ENCODE assay signal across 8 cellular contexts in genomic region chr15:78077860-78078187, GRCh38. TPM values are rescaled to one million over a fixed set of nuclear protein-coding genes. Genes with fewer than 3 reads are reported as not detected.
DNase-seq lines count a peak whose midpoint lies in the region; ATAC-seq and TF ChIP-seq lines count a peak whose summit lies in the region.

No MANE protein-coding gene starts in this region.

- H3K36me3 Mint-ChIP-seq in endodermal cell (ENCODE audit: low read depth): no peaks in the 10 kb centered on the region
- H3K36me3 Mint-ChIP-seq in osteocyte (ENCODE audit: unreplicated experiment): peaks cover 2% of the 10 kb centered on the region

- H3K36me3 ChIP-seq in endodermal cell (ENCODE audit: control insufficient read depth, insufficient read depth, low read length): no peaks in the 10 kb centered on the region

- H3K4me3 ChIP-seq in endodermal cell (ENCODE audit: low read length): peak overlapping the region; percentile 65

- no peaks in the 10 kb centered on the region for H3K4me1 ChIP-seq in endodermal cell (ENCODE audit: control insufficient read depth, insufficient read depth, low read length)

- peaks cover 8% of the 10 kb centered on the region for H3K4me1 Mint-ChIP-seq in endodermal cell
- peaks cover 43% of the 10 kb centered on the region for H3K4me1 Mint-ChIP-seq in osteocyte (ENCODE audit: unreplicated experiment)

- H3K27ac ChIP-seq in endodermal cell (ENCODE audit: low read depth, low read length): no peak overlapping the region

- no peak overlapping the region for H3K27ac Mint-ChIP-seq in endodermal cell
- peak overlapping the region; percentile 50 for H3K27ac Mint-ChIP-seq in osteocyte (ENCODE audit: unreplicated experiment)

- H3K9me3 Mint-ChIP-seq in endodermal cell (no peaks in the 10 kb centered on the region), osteocyte (ENCODE audit: unreplicated experiment) (no peaks in the 10 kb centered on the region)

- peak; percentile 9 for ATAC-seq in GM19035 (IDR thresholded peaks at IDR 0.05; ENCODE audit: unreplicated experiment)
- no peak for ATAC-seq in HG03571 (IDR thresholded peaks at IDR 0.05; ENCODE audit: unreplicated experiment)
- no peak for ATAC-seq in GM21423 (IDR thresholded peaks at IDR 0.05; ENCODE audit: unreplicated experiment)
- no peak for ATAC-seq in GM18519 (IDR thresholded peaks at IDR 0.05; ENCODE audit: low FRiP score, unreplicated experiment)

- H3K9ac ChIP-seq in endodermal cell (ENCODE audit: extremely low read depth, low read length, poor library complexity, severe bottlenecking): no peak overlapping the region

- TF ChIP-seq CTCF in endodermal cell (conservative IDR thresholded peaks at IDR 0.05) (no peak), osteocyte (IDR thresholded peaks at IDR 0.05) (no peak)

- WGBS in endodermal cell (ENCODE audit: insufficient coverage in 1 of 2, insufficient read length in 1 of 2), 2 experiments: 39 to 41% methylated on average over 2 to 6 of the region's 6 CpGs

- H3K4me3 Mint-ChIP-seq in endodermal cell (peak overlapping the region; percentile 80), osteocyte (ENCODE audit: unreplicated experiment) (peak overlapping the region; percentile 76)

- no peaks in the 10 kb centered on the region for H3K27me3 Mint-ChIP-seq in endodermal cell (ENCODE audit: insufficient read depth)
- no peaks in the 10 kb centered on the region for H3K27me3 Mint-ChIP-seq in osteocyte (ENCODE audit: unreplicated experiment)

- DNase-seq in NCI-H748 treated with DMSO at 0.1 percent for 48 hours (lab: John Stamatoyannopoulos, UW) (peak; percentile 9), endodermal cell (no peak), osteocyte (ENCODE audit: extremely low spot score, unreplicated experiment) (no peak), cerebellum (ENCODE audit: low spot score) (no peak)

- no peaks in the 10 kb centered on the region for H3K9me3 ChIP-seq in endodermal cell (ENCODE audit: control insufficient read depth, low read length)

- peaks cover 4% of the 10 kb centered on the region for H3K27me3 ChIP-seq in endodermal cell (ENCODE audit: control insufficient read depth, insufficient read depth, low read length, poor library complexity, severe bottlenecking)

RNA-seq across cellular contexts. Expression of gene TBC1D2B, which starts 0.3 kb away (rescaled TPM):
- total RNA-seq in endodermal cell (10 to 100 TPM; 13.8 to 23.8 TPM), osteocyte (65.5 and 69.3 TPM in 2 replicates), cerebellum (18.3 TPM)
- 10.7 TPM for polyA plus RNA-seq in endodermal cell (2013, experiment 1 of 2)
- 12.9 TPM for polyA plus RNA-seq in endodermal cell (2013, experiment 2 of 2)

RNA-seq across cellular contexts. Expression of gene SH2D7, which starts 14.5 kb away (rescaled TPM):
- not detected for total RNA-seq in endodermal cell
- polyA plus RNA-seq in endodermal cell (2013, experiment 1 of 2): not detected
- polyA plus RNA-seq in endodermal cell (2013, experiment 2 of 2): not detected
- not detected in 2 replicates for total RNA-seq in osteocyte
- not detected for total RNA-seq in cerebellum

RNA-seq across cellular contexts. Expression of gene CIB2, which starts 53.4 kb away (rescaled TPM):
- total RNA-seq in endodermal cell (10 to 100 TPM; 40.6 to 41.7 TPM), osteocyte (7.6 and 9.6 TPM in 2 replicates), cerebellum (18.0 TPM)
- 42.9 TPM for polyA plus RNA-seq in endodermal cell (2013, experiment 1 of 2)
- 38.6 TPM for polyA plus RNA-seq in endodermal cell (2013, experiment 2 of 2)
